26 cellular contexts compared by ENCODE assay signal in the genomic region with DNA sequence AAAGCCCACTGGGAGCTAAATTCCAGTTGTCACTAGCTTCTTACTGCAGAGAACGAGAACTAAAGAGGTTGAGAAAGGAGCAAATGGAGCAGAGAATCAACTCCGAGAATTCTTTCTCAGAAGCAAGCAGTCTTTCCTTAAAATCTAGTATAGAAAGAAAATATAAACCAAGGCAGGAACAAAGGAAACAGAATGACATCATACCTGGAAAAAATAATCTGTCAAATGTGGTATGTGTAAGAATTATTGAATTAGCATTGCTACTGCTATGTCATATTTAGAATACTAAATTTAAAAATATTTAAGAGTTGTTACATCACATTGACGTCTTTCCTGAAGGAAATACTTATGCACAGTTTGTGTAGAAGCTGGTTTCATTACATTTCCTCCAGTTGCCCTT. TPM values are rescaled to one million over a fixed set of nuclear protein-coding genes. Genes with fewer than 3 reads are reported as not detected.
DNase-seq lines count a peak whose midpoint lies in the region; ATAC-seq and TF ChIP-seq lines count a peak whose summit lies in the region.
"Had no signal": no experiment of that assay in that cellular context is flagged by ENCODE, and none has a peak within 500 bp of the region (broad histone marks: within the 10 kb centered on the region; RNA-seq: fewer than 3 reads in every experiment).

No MANE protein-coding gene starts in this region.

- no peaks in the 10 kb centered on the region for H3K9me3 Mint-ChIP-seq in activated CD4-positive, alpha-beta T cell treated with anti-CD3 and anti-CD28 coated beads for 36 hours (ENCODE audit: low read depth)
- H3K9me3 Mint-ChIP-seq in activated CD4-positive, alpha-beta T cell treated with anti-CD3 and anti-CD28 coated beads, Interleukin-2, amount 10 ng/mL, durations not matched to agents 24 days and 14 days: no peaks in the 10 kb centered on the region
- H3K9me3 Mint-ChIP-seq in T-cell: no peaks in the 10 kb centered on the region
- no peaks in the 10 kb centered on the region for H3K9me3 Mint-ChIP-seq in effector memory CD8-positive, alpha-beta T cell
- no peaks in the 10 kb centered on the region for H3K9me3 Mint-ChIP-seq in neural crest cell
- no peaks in the 10 kb centered on the region for H3K9me3 Mint-ChIP-seq in type B pancreatic cell

- no peak overlapping the region for H2AK5ac ChIP-seq in mesenchymal stem cell (ENCODE audit: low read length, severe bottlenecking)

- no peak overlapping the region for H2BK120ac ChIP-seq in mesenchymal stem cell (ENCODE audit: low read depth, low read length)

- H3K4me1 ChIP-seq in mesenchymal stem cell (ENCODE audit: control insufficient read depth, insufficient read depth, low read depth, low read length): no peaks in the 10 kb centered on the region

- no peak overlapping the region for H2AFZ ChIP-seq in mesenchymal stem cell (ENCODE audit: low read depth, low read length)
- H2AFZ ChIP-seq: PC-9 had no signal

- no peaks in the 10 kb centered on the region for H3K9me3 ChIP-seq in mesenchymal stem cell (ENCODE audit: control insufficient read depth, low read length)
- H3K9me3 ChIP-seq: SJCRH30 had no signal

- H3K4me2 ChIP-seq in mesenchymal stem cell (ENCODE audit: low read length, poor library complexity, severe bottlenecking): no peak overlapping the region
- H3K4me2 ChIP-seq: PC-9 had no signal

- no peaks in the 10 kb centered on the region for H3K27me3 ChIP-seq in mesenchymal stem cell (ENCODE audit: control insufficient read depth in 1 of 2, insufficient read depth in 1 of 2, low read length in 2 of 2)
- H3K27me3 ChIP-seq: SJCRH30 had no signal

- no peak for ATAC-seq in activated CD4-positive, alpha-beta T cell treated with anti-CD3 and anti-CD28 coated beads for 36 hours
- no peak for ATAC-seq in T-cell (replicated peaks in 1 of 4)
- no peak for ATAC-seq in effector memory CD8-positive, alpha-beta T cell (replicated peaks)
- ATAC-seq: Right ventricle myocardium inferior had no signal

- no peak overlapping the region for H3K9ac ChIP-seq in mesenchymal stem cell (ENCODE audit: low read length)

- intact Hi-C loops in activated CD4-positive, alpha-beta T cell treated with anti-CD3 and anti-CD28 coated beads for 36 hours (cut with DNase I, micrococcal nuclease): loop anchor here in 1 of 2 experiments (10.0 kb wide), 1 partner anchor 732 kb away; the partner anchor contains the start of gene ERLIN1
- intact Hi-C loops in activated CD4-positive, alpha-beta T cell treated with anti-CD3 and anti-CD28 coated beads, Interleukin-2, amount 10 ng/mL, durations not matched to agents 24 days and 14 days (cut with micrococcal nuclease): loop anchor here (10.0 kb wide), 2 partner anchors 572 to 1182 kb away; partner anchors contain the start of genes COX15, CUTC and SCD

- H4K91ac ChIP-seq in mesenchymal stem cell (ENCODE audit: low read length): no peak overlapping the region

- H3K36me3 ChIP-seq in mesenchymal stem cell (ENCODE audit: control insufficient read depth in 1 of 2, insufficient read depth in 2 of 2, low read depth in 1 of 2, low read length in 2 of 2): peaks cover 20 to 65% of the 10 kb centered on the region in 2 experiments

- POLR2A ChIA-PET in activated CD4-positive, alpha-beta T cell treated with anti-CD3 and anti-CD28 coated beads for 36 hours (lab: Charles Lee): no interaction called here
- POLR2A ChIA-PET in T-cell (lab: Charles Lee): no interaction called here

- H3K4me3 ChIP-seq in mesenchymal stem cell (ENCODE audit: insufficient read depth in 1 of 2, low read depth in 1 of 2, low read length in 2 of 2): no peak overlapping the region
- H3K4me3 ChIP-seq: PC-9, SJCRH30 had no signal

- H3K14ac ChIP-seq in mesenchymal stem cell (ENCODE audit: low read length in 2 of 2): no peak overlapping the region

- H3K4me1 Mint-ChIP-seq in activated CD4-positive, alpha-beta T cell treated with anti-CD3 and anti-CD28 coated beads for 36 hours: peaks cover 26% of the 10 kb centered on the region
- peaks cover 26% of the 10 kb centered on the region for H3K4me1 Mint-ChIP-seq in activated CD4-positive, alpha-beta T cell treated with anti-CD3 and anti-CD28 coated beads, Interleukin-2, amount 10 ng/mL, durations not matched to agents 24 days and 14 days
- H3K4me1 Mint-ChIP-seq in T-cell (peaks cover 38 to 40% (median 39%) of the 10 kb centered on the region in 3 donors), neural crest cell (peaks cover 30% of the 10 kb centered on the region), type B pancreatic cell (ENCODE audit: unreplicated experiment) (peaks cover 22% of the 10 kb centered on the region)
- H3K4me1 Mint-ChIP-seq in effector memory CD8-positive, alpha-beta T cell (ENCODE audit: low read depth in 2 of 2): peaks cover 16 to 36% of the 10 kb centered on the region in 2 donors

- H3K23ac ChIP-seq in mesenchymal stem cell (ENCODE audit: low read length in 2 of 2): no peak overlapping the region

- no peak overlapping the region for H2BK5ac ChIP-seq in mesenchymal stem cell (ENCODE audit: low read depth, low read length, poor library complexity, severe bottlenecking)

- WGBS in mesenchymal stem cell: 100% methylated on average over 1 of the region's 3 CpGs

- no peak overlapping the region for H4K8ac ChIP-seq in mesenchymal stem cell (ENCODE audit: low read length)

- H3K36me3 Mint-ChIP-seq in activated CD4-positive, alpha-beta T cell treated with anti-CD3 and anti-CD28 coated beads for 36 hours (ENCODE audit: low read depth): peaks cover 45% of the 10 kb centered on the region
- H3K36me3 Mint-ChIP-seq in activated CD4-positive, alpha-beta T cell treated with anti-CD3 and anti-CD28 coated beads, Interleukin-2, amount 10 ng/mL, durations not matched to agents 24 days and 14 days (ENCODE audit: low read depth): peaks cover 35% of the 10 kb centered on the region
- H3K36me3 Mint-ChIP-seq in T-cell: peaks cover 27% of the 10 kb centered on the region
- H3K36me3 Mint-ChIP-seq in effector memory CD8-positive, alpha-beta T cell (ENCODE audit: insufficient read depth): peaks cover 50% of the 10 kb centered on the region
- peaks cover 4% of the 10 kb centered on the region for H3K36me3 Mint-ChIP-seq in neural crest cell (ENCODE audit: low read depth)
- H3K36me3 Mint-ChIP-seq in type B pancreatic cell: peaks cover 9% of the 10 kb centered on the region

- no peak for DNase-seq in activated CD4-positive, alpha-beta T cell treated with anti-CD3 and anti-CD28 coated beads for 36 hours
- no peak for DNase-seq in activated CD4-positive, alpha-beta T cell treated with anti-CD3 and anti-CD28 coated beads, Interleukin-2, amount 10 ng/mL, durations not matched to agents 24 days and 14 days
- no peak for DNase-seq in T-cell
- DNase-seq in effector memory CD8-positive, alpha-beta T cell: no peak
- DNase-seq in neural crest cell (ENCODE audit: low read depth, low spot score): no peak
- no peak for DNase-seq in NCI-H2196 (lab: John Stamatoyannopoulos, UW; ENCODE audit: unreplicated experiment)
- no peak for DNase-seq in type B pancreatic cell (ENCODE audit: extremely low spot score, unreplicated experiment)
- no peak for DNase-seq in mesenchymal stem cell
- DNase-seq: Calu3; DND-41; HCEC 1CT; IMR-90; KG1; NCI-H1092 treated with DMSO at 0.1 percent for 48 hours; NCI-H1436 treated with DMSO at 0.1 percent for 48 hours; NCI-H187 treated with DMSO at 0.1 percent for 48 hours; NCI-H2171 treated with DMSO at 0.1 percent for 48 hours; NCI-H524 treated with DMSO at 0.1 percent for 48 hours; NCI-H774; NK-92 treated with Interleukin-12 subunit alpha and Interleukin-12 subunit beta, amount 100 ng/mL, for 24 hours; PC-9; SJCRH30 had no signal

- H3K4ac ChIP-seq in mesenchymal stem cell (ENCODE audit: low read depth in 1 of 2, low read length in 2 of 2): no peak overlapping the region

- H2BK15ac ChIP-seq in mesenchymal stem cell (ENCODE audit: low read depth, poor library complexity, severe bottlenecking): no peak overlapping the region

- H2BK12ac ChIP-seq in mesenchymal stem cell (ENCODE audit: low read length in 2 of 2): no peak overlapping the region

- CTCF ChIA-PET in activated CD4-positive, alpha-beta T cell treated with anti-CD3 and anti-CD28 coated beads for 36 hours (lab: Charles Lee): interaction anchor here (0.7 to 1.4 kb wide), 6 partner anchors 13 to 1750 kb away, joined by 3 to 5 read pairs (median 4); no protein-coding TSS in a partner anchor
- CTCF ChIA-PET in T-cell (lab: Charles Lee): no interaction called here

- no peak for TF ChIP-seq CTCF in neural crest cell (conservative IDR thresholded peaks at IDR 0.05)
- TF ChIP-seq CTCF in type B pancreatic cell (conservative IDR thresholded peaks at IDR 0.05): no peak

- no peak overlapping the region for H3K18ac ChIP-seq in mesenchymal stem cell (ENCODE audit: low read depth in 1 of 2, low read length in 2 of 2)

- H3K79me1 ChIP-seq in mesenchymal stem cell (replicated peaks; ENCODE audit: low read length, poor library complexity, severe bottlenecking): peaks cover 6% of the 10 kb centered on the region

- no peak overlapping the region for H3K27ac ChIP-seq in mesenchymal stem cell (ENCODE audit: low read length, poor library complexity, severe bottlenecking)
- H3K27ac ChIP-seq: 22Rv1, C4-2B, PC-9, SJCRH30 had no signal

- no peaks in the 10 kb centered on the region for H3K27me3 Mint-ChIP-seq in activated CD4-positive, alpha-beta T cell treated with anti-CD3 and anti-CD28 coated beads for 36 hours
- H3K27me3 Mint-ChIP-seq in activated CD4-positive, alpha-beta T cell treated with anti-CD3 and anti-CD28 coated beads, Interleukin-2, amount 10 ng/mL, durations not matched to agents 24 days and 14 days: no peaks in the 10 kb centered on the region
- H3K27me3 Mint-ChIP-seq in T-cell (no peaks in the 10 kb centered on the region), neural crest cell (ENCODE audit: low read depth) (no peaks in the 10 kb centered on the region), type B pancreatic cell (no peaks in the 10 kb centered on the region)
- no peaks in the 10 kb centered on the region for H3K27me3 Mint-ChIP-seq in effector memory CD8-positive, alpha-beta T cell
- H3K27me3 Mint-ChIP-seq: B cell had no signal

- peak overlapping the region; percentile 2 for H3K27ac Mint-ChIP-seq in activated CD4-positive, alpha-beta T cell treated with anti-CD3 and anti-CD28 coated beads for 36 hours
- no peak overlapping the region for H3K27ac Mint-ChIP-seq in activated CD4-positive, alpha-beta T cell treated with anti-CD3 and anti-CD28 coated beads, Interleukin-2, amount 10 ng/mL, durations not matched to agents 24 days and 14 days
- H3K27ac Mint-ChIP-seq in T-cell (peak overlapping the region; percentile 40 to 66), neural crest cell (ENCODE audit: unreplicated experiment) (peak overlapping the region; percentile 60), type B pancreatic cell (no peak overlapping the region)
- peak overlapping the region; percentile 5 to 49 for H3K27ac Mint-ChIP-seq in effector memory CD8-positive, alpha-beta T cell
- H3K27ac Mint-ChIP-seq: B cell had no signal

- H3K4me3 Mint-ChIP-seq in activated CD4-positive, alpha-beta T cell treated with anti-CD3 and anti-CD28 coated beads for 36 hours: no peak overlapping the region
- H3K4me3 Mint-ChIP-seq in activated CD4-positive, alpha-beta T cell treated with anti-CD3 and anti-CD28 coated beads, Interleukin-2, amount 10 ng/mL, durations not matched to agents 24 days and 14 days: no peak overlapping the region
- no peak overlapping the region for H3K4me3 Mint-ChIP-seq in T-cell
- H3K4me3 Mint-ChIP-seq in effector memory CD8-positive, alpha-beta T cell: no peak overlapping the region
- no peak overlapping the region for H3K4me3 Mint-ChIP-seq in neural crest cell
- H3K4me3 Mint-ChIP-seq in type B pancreatic cell: no peak overlapping the region
- H3K4me3 Mint-ChIP-seq: B cell had no signal

RNA-seq across cellular contexts. Expression of gene SLF2, which starts 4.3 kb away (rescaled TPM):
- 10 to 100 TPM; 30.9 to 34.3 TPM for total RNA-seq in activated CD4-positive, alpha-beta T cell treated with anti-CD3 and anti-CD28 coated beads for 36 hours
- 34.9 and 35.3 TPM in 2 replicates for total RNA-seq in activated CD4-positive, alpha-beta T cell treated with anti-CD3 and anti-CD28 coated beads, Interleukin-2, amount 10 ng/mL, durations not matched to agents 24 days and 14 days
- total RNA-seq in T-cell: 10 to 100 TPM; 20.0 to 43.0 (median 31.3) TPM
- 39.6 and 40.6 TPM in 2 replicates for total RNA-seq in neural crest cell
- total RNA-seq in type B pancreatic cell (ENCODE audit: low replicate concordance): 22.0 and 46.1 TPM in 2 replicates
- polyA plus RNA-seq in mesenchymal stem cell (2013, experiment 1 of 2): 18.2 TPM
- 18.0 TPM for polyA plus RNA-seq in mesenchymal stem cell (2013, experiment 2 of 2)

RNA-seq across cellular contexts. Expression of gene SEMA4G, which starts 52.2 kb away (rescaled TPM):
- total RNA-seq in activated CD4-positive, alpha-beta T cell treated with anti-CD3 and anti-CD28 coated beads for 36 hours: under 1 TPM; 0.62 to 0.84 TPM
- 1.4 and 1.8 TPM in 2 replicates for total RNA-seq in activated CD4-positive, alpha-beta T cell treated with anti-CD3 and anti-CD28 coated beads, Interleukin-2, amount 10 ng/mL, durations not matched to agents 24 days and 14 days
- total RNA-seq in T-cell (1 to 10 TPM; 1.1 to 2.8 (median 1.4) TPM), neural crest cell (7.0 and 9.1 TPM in 2 replicates), type B pancreatic cell (ENCODE audit: low replicate concordance) (28.0 and 46.0 TPM in 2 replicates)
- 11.1 TPM for polyA plus RNA-seq in mesenchymal stem cell (2013, experiment 1 of 2)
- 10.9 TPM for polyA plus RNA-seq in mesenchymal stem cell (2013, experiment 2 of 2)

Comparison
In these comparisons a context has a peak if more than half of its experiments do, and no peak if none do; other contexts are left out.
1. H3K27ac Mint-ChIP-seq: peak in activated CD4-positive, alpha-beta T cell treated with anti-CD3 and anti-CD28 coated beads for 36 hours (single experiment), T-cell (2 of 2), effector memory CD8-positive, alpha-beta T cell (2 of 2) and neural crest cell (single experiment); none in activated CD4-positive, alpha-beta T cell treated with anti-CD3 and anti-CD28 coated beads, Interleukin-2, amount 10 ng/mL, durations not matched to agents 24 days and 14 days (single experiment) and type B pancreatic cell (single experiment).